Comparison of ENCODE assay signal across 23 cellular contexts in genomic region chr11:106329273-106330018, GRCh38.
"Had no signal": no experiment of that assay in that cellular context is flagged by ENCODE, and none has a peak within 500 bp of the region (broad histone marks: within the 10 kb centered on the region; RNA-seq: fewer than 3 reads in every experiment).

No MANE protein-coding gene starts in this region.

- H3K36me3 ChIP-seq: left ventricle myocardium inferior, transverse colon, vagina had no signal

- H3K27me3 ChIP-seq: transverse colon, vagina had no signal

- H3K9me3 ChIP-seq: transverse colon, vagina had no signal

- H3K27me3 Mint-ChIP-seq: dendritic cell treated with granulocyte-macrophage colony-stimulating factor and Interleukin-4, amounts not matched to agents 40 ng/mL and 50 ng/mL, for 4 days; memory B cell; natural killer cell treated with Interleukin-12 subunit alpha and Interleukin-12 subunit beta and Interleukin-15 and Interleukin-18, amount 100 ng/mL, for 72 hours; progenitor cell of endocrine pancreas; T-helper 17 cell had no signal

- H3K27ac ChIP-seq: left ventricle myocardium inferior, transverse colon, vagina had no signal

- H3K4me1 ChIP-seq: left ventricle myocardium inferior, transverse colon, vagina had no signal

- H3K4me3 ChIP-seq: left ventricle myocardium inferior, transverse colon, vagina had no signal

- FAIRE-seq: small intestine had no signal

- H3K27ac Mint-ChIP-seq: activated CD8-positive, alpha-beta T cell treated with anti-CD3 and anti-CD28 coated beads, Interleukin-2, amount 10 ng/mL, durations not matched to agents 7 days and 5 days; activated naive CD4-positive, alpha-beta T cell treated with anti-CD3 and anti-CD28 coated beads, Interleukin-2, amount 50 U/mL, for 72 hours; dendritic cell treated with granulocyte-macrophage colony-stimulating factor and Interleukin-4, amounts not matched to agents 40 ng/mL and 50 ng/mL, for 4 days; memory B cell; natural killer cell treated with Interleukin-12 subunit alpha and Interleukin-12 subunit beta and Interleukin-15 and Interleukin-18, amount 100 ng/mL, for 72 hours; progenitor cell of endocrine pancreas; T-helper 17 cell had no signal

- H3K36me3 Mint-ChIP-seq: activated naive CD4-positive, alpha-beta T cell treated with anti-CD3 and anti-CD28 coated beads, Interleukin-2, amount 50 U/mL, for 72 hours; brain; memory B cell; natural killer cell treated with Interleukin-12 subunit alpha and Interleukin-12 subunit beta and Interleukin-15 and Interleukin-18, amount 100 ng/mL, for 72 hours had no signal

- DNase-seq: activated CD4-positive, alpha-beta T cell treated with anti-CD3 and anti-CD28 coated beads for 4 hours; activated CD8-positive, alpha-beta memory T cell treated with anti-CD3 and anti-CD28 coated beads, Interleukin-2, amount 50 U/mL, for 4 hours; activated CD8-positive, alpha-beta T cell treated with anti-CD3 and anti-CD28 coated beads, Interleukin-2, amount 10 ng/mL, durations not matched to agents 7 days and 5 days; activated gamma-delta T cell; activated T-cell treated with anti-CD3 and anti-CD28 coated beads, Interleukin-2, amount 50 U/mL, for 48 hours; effector memory CD4-positive, alpha-beta T cell; glutamatergic neuron; hypothalamus; left ventricle myocardium inferior; nucleus accumbens; right cardiac atrium; small intestine; stimulated activated CD4-positive, alpha-beta T cell treated with anti-CD3 and anti-CD28 coated beads, Interleukin-4, amount 100 ng/mL, for 24 hours; stimulated activated naive CD8-positive, alpha-beta T cell treated with anti-CD3 and anti-CD28 coated beads, Interleukin-15, Interleukin-2, amounts not matched to agents 100 U/mL and 50 U/mL, for 24 hours; T-helper 17 cell; transverse colon had no signal

- H3K4me3 Mint-ChIP-seq: activated CD8-positive, alpha-beta T cell treated with anti-CD3 and anti-CD28 coated beads, Interleukin-2, amount 10 ng/mL, durations not matched to agents 7 days and 5 days; brain; dendritic cell treated with granulocyte-macrophage colony-stimulating factor and Interleukin-4, amounts not matched to agents 40 ng/mL and 50 ng/mL, for 4 days; memory B cell; natural killer cell treated with Interleukin-12 subunit alpha and Interleukin-12 subunit beta and Interleukin-15 and Interleukin-18, amount 100 ng/mL, for 72 hours; T-helper 17 cell had no signal

- H3K4me1 Mint-ChIP-seq: memory B cell, T-helper 17 cell had no signal
